Comparison of ENCODE assay signal across 37 cellular contexts in the genomic region with DNA sequence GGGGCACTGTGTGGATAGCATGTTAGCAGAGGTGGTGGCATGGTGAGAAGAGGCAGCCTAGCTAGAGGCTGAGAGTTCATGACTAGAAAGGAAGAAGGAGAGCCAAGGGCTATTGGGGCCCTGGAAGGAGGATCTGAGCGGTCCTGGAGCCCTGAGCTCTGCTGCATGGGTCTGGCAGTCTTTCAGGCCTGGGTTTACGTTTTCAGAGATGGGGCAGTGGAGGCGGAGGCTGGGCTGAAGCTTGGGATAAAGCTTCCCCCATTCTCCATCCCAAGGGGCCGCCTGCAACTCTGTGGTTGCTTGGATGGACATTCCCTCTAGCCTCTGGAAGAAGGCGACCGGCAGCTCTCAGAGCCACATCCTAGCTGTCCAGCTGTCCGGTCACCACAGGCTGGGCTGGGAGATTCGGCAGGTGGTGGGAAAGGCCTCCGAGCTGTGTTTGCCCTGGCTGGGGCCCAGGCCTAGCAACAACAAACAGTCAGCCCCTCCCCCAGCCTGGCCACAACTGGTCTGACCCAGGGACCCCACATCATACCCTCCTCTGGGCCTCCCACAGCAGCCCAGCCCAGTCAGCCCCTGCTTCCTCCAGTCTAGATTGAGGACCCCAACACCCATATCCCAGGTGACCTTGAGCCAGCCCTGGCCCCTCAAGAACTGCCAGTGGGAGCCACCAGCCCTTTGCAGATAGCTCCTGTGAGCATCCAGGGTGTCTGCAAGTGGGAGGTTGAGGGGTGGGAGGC. TPM values are rescaled to one million over a fixed set of nuclear protein-coding genes. Genes with fewer than 3 reads are reported as not detected.
DNase-seq lines count a peak whose midpoint lies in the region; ATAC-seq, FAIRE-seq and TF ChIP-seq lines count a peak whose summit lies in the region.
"Had no signal": no experiment of that assay in that cellular context is flagged by ENCODE, and none has a peak within 500 bp of the region (broad histone marks: within the 10 kb centered on the region; RNA-seq: fewer than 3 reads in every experiment).

No MANE protein-coding gene starts in this region.

- peak; percentile 17 for DNase-seq in NCI-H146 (lab: John Stamatoyannopoulos, UW)
- no peak for DNase-seq in NCI-H146 treated with DMSO at 0.1 percent for 48 hours (lab: John Stamatoyannopoulos, UW; ENCODE audit: unreplicated experiment)
- peak; percentile 24 for DNase-seq in WERI-Rb-1
- peak; percentile 70 for DNase-seq in HepG2 (ENCODE audit: low spot score)
- DNase-seq in pancreas: peak; percentile 84 to 96 (median 91)
- no peak for DNase-seq in NCI-H524 treated with DMSO at 0.1 percent for 48 hours (lab: John Stamatoyannopoulos, UW)
- DNase-seq in EL: no peak
- DNase-seq: 8988T; activated CD4-positive, alpha-beta T cell treated with anti-CD3 and anti-CD28 coated beads, Interleukin-2, amount 10 ng/mL, durations not matched to agents 24 days and 14 days; activated effector memory CD4-positive, alpha-beta T cell treated with anti-CD3 and anti-CD28 coated beads, Interleukin-2, amount 50 U/mL, for 16 hours; activated T-cell treated with anti-CD3 and anti-CD28 coated beads, Interleukin-2, amount 50 U/mL, for 24 hours; aorta; effector memory CD8-positive, alpha-beta T cell; KG1; left ventricle myocardium inferior; MG63; NCI-H1105; NCI-H2029; NK-92 treated with Interleukin-12 subunit alpha and Interleukin-12 subunit beta, amount 100 ng/mL, for 24 hours; occipital lobe; PC-9; Right ventricle myocardium superior; stimulated activated CD4-positive, alpha-beta T cell treated with anti-CD3 and anti-CD28 coated beads, Interleukin-1b, Interleukin-23, amount 100 ng/mL, for 48 hours; stimulated activated naive CD4-positive, alpha-beta T cell treated with Interleukin-2 at 50 U/mL for 16 hours; testis; uterus had no signal

- no peaks in the 10 kb centered on the region; the same call in 1 of the 2 replicates for H3K36me3 ChIP-seq in WERI-Rb-1
- H3K36me3 ChIP-seq in HepG2 (replicated peaks in 1 of 2; ENCODE audit: control insufficient read depth in 1 of 2, insufficient read depth in 2 of 2, low read length in 2 of 2): no peaks in the 10 kb centered on the region; a peak in 1 of 5 replicates
- H3K36me3 ChIP-seq in pancreas: no peaks in the 10 kb centered on the region
- H3K36me3 ChIP-seq: left ventricle myocardium inferior, MG63, uterus had no signal

- 7% methylated on average over 3 of the region's 9 CpGs for WGBS in HepG2 (ENCODE audit: low lambda C conversion rate)
- WGBS in pancreas, 2 donors: 33 to 40% methylated on average over 9 of the region's 9 CpGs

- H4K20me1 ChIP-seq in HepG2 (ENCODE audit: insufficient read depth, low read length): peaks cover 4% of the 10 kb centered on the region; the same call in 1 of the 2 replicates

- H3K4me1 ChIP-seq in HepG2 (ENCODE audit: insufficient read depth, low read length) (peaks cover 64% of the 10 kb centered on the region), pancreas (peaks cover 39 to 40% (median 39%) of the 10 kb centered on the region in 3 donors)
- H3K4me1 ChIP-seq: testis had no signal

- no TSS peak for BruUV-seq in HepG2 (replicated peaks; lab: Mats Ljungman, UMichigan)

- in situ Hi-C loops in HepG2 (cut with HindIII; ENCODE audit: extremely low pct_ligation_motif_present, low pct_unique_long_range_greater_than_20kb): no loop called here

- H2AFZ ChIP-seq in HepG2 (ENCODE audit: low read length): no peak overlapping the region
- H2AFZ ChIP-seq: PC-9 had no signal

- intact Hi-C loops in HepG2 (cut with micrococcal nuclease; ENCODE audit: unreplicated experiment): no loop called here
- intact Hi-C loops in pancreas (cut with DNase I): no loop called here

- TF ChIP-seq EP300 in HepG2 (IDR thresholded peaks at IDR 0.05; ENCODE audit: low read depth in 2 of 2, low read length in 2 of 2) (peak in 1 of 2 experiments; percentile 71; a peak in 2 of 4 replicates), HepG2 (CRISPR knock-in tag; IDR thresholded peaks at IDR 0.05; ENCODE audit: borderline replicate concordance) (peak; percentile 90)

- CTCF ChIA-PET in HepG2 (lab: Yijun Ruan, JAX; ENCODE audit: low intra/inter-chr PET ratio, low total read pairs): no interaction called here

- TF ChIP-seq CTCF in WERI-Rb-1 (IDR thresholded peaks at IDR 0.05; ENCODE audit: low read depth, low read length) (no peak), HepG2 (CRISPR knock-in tag; IDR thresholded peaks at IDR 0.05) (0 out of 2 replicates have a peak, but pooled peaks have one; percentile 16), pancreas (IDR thresholded peaks at IDR 0.05) (no peak)

- H3K9me3 ChIP-seq in WERI-Rb-1 (ENCODE audit: severe bottlenecking) (no peaks in the 10 kb centered on the region), HepG2 (ENCODE audit: low read length) (no peaks in the 10 kb centered on the region), pancreas (no peaks in the 10 kb centered on the region)
- H3K9me3 ChIP-seq: left ventricle myocardium inferior, MG63, testis, uterus had no signal

- ATAC-seq in HepG2: peak; percentile 51
- ATAC-seq in pancreas: peak; percentile 68 to 79 (median 74)
- no peak for ATAC-seq in HG02623 (IDR thresholded peaks at IDR 0.05; ENCODE audit: unreplicated experiment)
- ATAC-seq: effector memory CD8-positive, alpha-beta T cell had no signal

- H3K27ac ChIP-seq in WERI-Rb-1 (peak overlapping the region; percentile 83), HepG2 (ENCODE audit: extremely low read length, insufficient read depth, low read length) (peak overlapping the region; percentile 86), pancreas (peak overlapping the region; percentile 81 to 84 (median 82))
- H3K27ac ChIP-seq: C4-2B, left ventricle myocardium inferior, PC-9, testis, uterus had no signal

- no peak overlapping the region for H3K4me3 ChIP-seq in WERI-Rb-1 (ENCODE audit: low read depth, low read length)
- peak overlapping the region; percentile 43 to 69 (median 54); a peak in 5 of 6 replicates for H3K4me3 ChIP-seq in HepG2 (replicated peaks in 1 of 3; ENCODE audit: insufficient read depth in 1 of 3, low read depth in 2 of 3, low read length in 3 of 3)
- no peak overlapping the region for H3K4me3 ChIP-seq in pancreas
- H3K4me3 ChIP-seq: left ventricle myocardium inferior, MG63, PC-9, testis, uterus had no signal

- peak overlapping the region; percentile 77 for H3K9ac ChIP-seq in HepG2 (ENCODE audit: insufficient read depth, low read depth, low read length)

- peak overlapping the region; percentile 96 for H3K4me2 ChIP-seq in HepG2 (ENCODE audit: low read depth, low read length)
- H3K4me2 ChIP-seq: PC-9 had no signal

- peaks cover 32% of the 10 kb centered on the region for H3K79me2 ChIP-seq in HepG2 (ENCODE audit: insufficient read depth, low read length)

- no peaks in the 10 kb centered on the region for H3K27me3 ChIP-seq in WERI-Rb-1 (ENCODE audit: insufficient read depth, low read depth, severe bottlenecking)
- no peaks in the 10 kb centered on the region for H3K27me3 ChIP-seq in HepG2 (ENCODE audit: control insufficient read depth in 1 of 2, insufficient read depth in 2 of 2, low read length in 2 of 2)
- H3K27me3 ChIP-seq in pancreas: no peaks in the 10 kb centered on the region
- H3K27me3 ChIP-seq: MG63, testis had no signal

- FAIRE-seq in HepG2 (lab: Jason Lieb, UNC) (peak; percentile 70), pancreas (lab: Jason Lieb, UNC) (no peak)
- FAIRE-seq: D721Med, GM19239, islet of Langerhans had no signal

- peak in 1 of 2 experiments; percentile 71; a peak in 2 of 4 replicates for TF ChIP-seq POLR2A in HepG2 (IDR thresholded peaks at IDR 0.05; ENCODE audit: insufficient read depth in 1 of 2, low read depth in 2 of 2, low read length in 2 of 2)

- TF ChIP-seq RAD21 in HepG2 (CRISPR knock-in tag; IDR thresholded peaks at IDR 0.05): peak; percentile 46

- POLR2A ChIA-PET in HepG2 (lab: Yijun Ruan, JAX): interaction anchor here (0.7 to 15.7 kb wide), 26 partner anchors 8 to 125 kb away, joined by 3 to 844 read pairs (median 5); a partner anchor contains a TSS

RNA-seq across cellular contexts. Expression of a gene that starts 1.8 kb away (rescaled TPM):
- total RNA-seq in HepG2 (2016; rRNA removed; fragmentation: Illumina TruSeq; extraction: Trizol): 14.3 and 29.8 TPM in 2 replicates
- 9.4 and 12.0 TPM in 2 replicates for total RNA-seq in HepG2 (2016; cell fraction: cytosol; rRNA removed; fragmentation: Illumina TruSeq; extraction: Trizol; ENCODE audit: low read depth)
- total RNA-seq in HepG2 (2016; cell fraction: insoluble cytoplasmic fraction; rRNA removed; fragmentation: Illumina TruSeq; extraction: Trizol): 14.3 and 31.3 TPM in 2 replicates
- total RNA-seq in HepG2 (2016; cell fraction: membrane; rRNA removed; fragmentation: Illumina TruSeq; extraction: Trizol): 13.7 and 15.1 TPM in 2 replicates
- 51.2 and 60.9 TPM in 2 replicates for total RNA-seq in HepG2 (2016; cell fraction: nucleus; rRNA removed; fragmentation: Illumina TruSeq; extraction: Trizol)
- polyA plus RNA-seq in HepG2 (2011; rRNA removed): 164 and 247 TPM in 2 replicates
- polyA plus RNA-seq in HepG2 (2011; cell fraction: cytosol; rRNA removed): 69.6 and 77.8 TPM in 2 replicates
- 645 and 755 TPM in 2 replicates for polyA plus RNA-seq in HepG2 (2011; cell fraction: nucleus; rRNA removed)
- polyA plus RNA-seq in HepG2 (2012): 101 and 126 TPM in 2 replicates
- 7.3 and 7.5 TPM in 2 replicates for polyA plus RNA-seq in HepG2 (2016; cell fraction: cytosol; fragmentation: Illumina TruSeq; extraction: Trizol; ENCODE audit: low read depth)
- 17.2 and 22.9 TPM in 2 replicates for polyA plus RNA-seq in HepG2 (2016; cell fraction: insoluble cytoplasmic fraction; fragmentation: Illumina TruSeq; extraction: Trizol; ENCODE audit: low read depth)
- 12.8 and 13.7 TPM in 2 replicates for polyA plus RNA-seq in HepG2 (2016; cell fraction: membrane; fragmentation: Illumina TruSeq; extraction: Trizol; ENCODE audit: low read depth)
- 146 and 148 TPM in 2 replicates for polyA plus RNA-seq in HepG2 (2016; cell fraction: nucleus; fragmentation: Illumina TruSeq; extraction: Trizol; ENCODE audit: insufficient read depth, low read depth)
- polyA minus RNA-seq in HepG2 (2011; rRNA and poly(A)+ RNA removed; ENCODE audit: low replicate concordance): 0.14 and 257 TPM in 2 replicates
- 61.1 and 83.0 TPM in 2 replicates for polyA minus RNA-seq in HepG2 (2011; cell fraction: cytosol; rRNA and poly(A)+ RNA removed)
- polyA minus RNA-seq in HepG2 (2011; cell fraction: nucleus; rRNA and poly(A)+ RNA removed): 113 and 140 TPM in 2 replicates
- 10 to 100 TPM; 21.2 to 57.9 (median 38.6) TPM for total RNA-seq in pancreas
- polyA plus RNA-seq in pancreas: 10 to 100 TPM; 35.2 to 40.8 TPM
- total RNA-seq: activated CD4-positive, alpha-beta T cell treated with anti-CD3 and anti-CD28 coated beads, Interleukin-2, amount 10 ng/mL, durations not matched to agents 24 days and 14 days; Daoy; epithelial cell of proximal tubule; glomerular endothelial cell; H4 had no signal

RNA-seq across cellular contexts. Expression of a gene that starts 11.9 kb away (rescaled TPM):
- 0.15 TPM in 1 of 2 replicates, not detected in the other for total RNA-seq in HepG2 (2016; rRNA removed; fragmentation: Illumina TruSeq; extraction: Trizol)
- 1.8 and 2.0 TPM in 2 replicates for total RNA-seq in HepG2 (2016; cell fraction: cytosol; rRNA removed; fragmentation: Illumina TruSeq; extraction: Trizol; ENCODE audit: low read depth)
- 0.09 and 0.28 TPM in 2 replicates for total RNA-seq in HepG2 (2016; cell fraction: insoluble cytoplasmic fraction; rRNA removed; fragmentation: Illumina TruSeq; extraction: Trizol)
- 0.87 and 1.1 TPM in 2 replicates for total RNA-seq in HepG2 (2016; cell fraction: membrane; rRNA removed; fragmentation: Illumina TruSeq; extraction: Trizol)
- total RNA-seq in HepG2 (2016; cell fraction: nucleus; rRNA removed; fragmentation: Illumina TruSeq; extraction: Trizol): 0.25 and 0.44 TPM in 2 replicates
- 0.03 TPM in 1 of 2 replicates, not detected in the other for polyA plus RNA-seq in HepG2 (2011; rRNA removed)
- polyA plus RNA-seq in HepG2 (2011; cell fraction: cytosol; rRNA removed): not detected in 2 replicates
- 0.14 and 0.33 TPM in 2 replicates for polyA plus RNA-seq in HepG2 (2011; cell fraction: nucleus; rRNA removed)
- polyA plus RNA-seq in HepG2 (2012): 0.08 TPM in 1 of 2 replicates, not detected in the other
- polyA plus RNA-seq in HepG2 (2016; cell fraction: cytosol; fragmentation: Illumina TruSeq; extraction: Trizol; ENCODE audit: low read depth): not detected in 2 replicates
- not detected in 2 replicates for polyA plus RNA-seq in HepG2 (2016; cell fraction: insoluble cytoplasmic fraction; fragmentation: Illumina TruSeq; extraction: Trizol; ENCODE audit: low read depth)
- polyA plus RNA-seq in HepG2 (2016; cell fraction: membrane; fragmentation: Illumina TruSeq; extraction: Trizol; ENCODE audit: low read depth): not detected in 2 replicates
- polyA plus RNA-seq in HepG2 (2016; cell fraction: nucleus; fragmentation: Illumina TruSeq; extraction: Trizol; ENCODE audit: insufficient read depth, low read depth): 0.31 TPM in 1 of 2 replicates, not detected in the other
- polyA minus RNA-seq in HepG2 (2011; rRNA and poly(A)+ RNA removed; ENCODE audit: low replicate concordance): 0.47 and 2.3 TPM in 2 replicates
- 0.26 TPM in 1 of 2 replicates, not detected in the other for polyA minus RNA-seq in HepG2 (2011; cell fraction: cytosol; rRNA and poly(A)+ RNA removed)
- 1.2 and 1.5 TPM in 2 replicates for polyA minus RNA-seq in HepG2 (2011; cell fraction: nucleus; rRNA and poly(A)+ RNA removed)
- total RNA-seq in pancreas: not detected
- polyA plus RNA-seq in pancreas: not detected
- total RNA-seq: activated CD4-positive, alpha-beta T cell treated with anti-CD3 and anti-CD28 coated beads, Interleukin-2, amount 10 ng/mL, durations not matched to agents 24 days and 14 days; aorta; cardiac septum; Daoy; epithelial cell of proximal tubule; glomerular endothelial cell; H4; left ventricle myocardium inferior; mesenteric fat pad; occipital lobe; PC-9; Right ventricle myocardium superior; uterus had no signal
- polyA plus RNA-seq: aorta had no signal

RNA-seq across cellular contexts. Expression of a gene that starts 32.7 kb away (rescaled TPM):
- total RNA-seq in HepG2 (2016; rRNA removed; fragmentation: Illumina TruSeq; extraction: Trizol) (34.5 and 51.1 TPM in 2 replicates), pancreas (100 to 1,000 TPM in 1 of 6 donors, 10 to 100 TPM in 5; 26.9 to 104 (median 42.9) TPM)
- 26.6 and 32.1 TPM in 2 replicates for total RNA-seq in HepG2 (2016; cell fraction: cytosol; rRNA removed; fragmentation: Illumina TruSeq; extraction: Trizol; ENCODE audit: low read depth)
- 33.4 and 51.3 TPM in 2 replicates for total RNA-seq in HepG2 (2016; cell fraction: insoluble cytoplasmic fraction; rRNA removed; fragmentation: Illumina TruSeq; extraction: Trizol)
- total RNA-seq in HepG2 (2016; cell fraction: membrane; rRNA removed; fragmentation: Illumina TruSeq; extraction: Trizol): 43.7 and 48.0 TPM in 2 replicates
- 26.6 and 32.5 TPM in 2 replicates for total RNA-seq in HepG2 (2016; cell fraction: nucleus; rRNA removed; fragmentation: Illumina TruSeq; extraction: Trizol)
- polyA plus RNA-seq in HepG2 (2011; rRNA removed) (66.1 and 66.2 TPM in 2 replicates), pancreas (10 to 100 TPM; 54.1 to 97.6 TPM)
- polyA plus RNA-seq in HepG2 (2011; cell fraction: cytosol; rRNA removed): 64.5 and 77.2 TPM in 2 replicates
- polyA plus RNA-seq in HepG2 (2011; cell fraction: nucleus; rRNA removed): 39.4 and 42.6 TPM in 2 replicates
- polyA plus RNA-seq in HepG2 (2012): 25.4 and 25.9 TPM in 2 replicates
- polyA plus RNA-seq in HepG2 (2016; cell fraction: cytosol; fragmentation: Illumina TruSeq; extraction: Trizol; ENCODE audit: low read depth): 37.3 and 42.8 TPM in 2 replicates
- polyA plus RNA-seq in HepG2 (2016; cell fraction: insoluble cytoplasmic fraction; fragmentation: Illumina TruSeq; extraction: Trizol; ENCODE audit: low read depth): 57.1 and 66.6 TPM in 2 replicates
- 69.3 and 71.1 TPM in 2 replicates for polyA plus RNA-seq in HepG2 (2016; cell fraction: membrane; fragmentation: Illumina TruSeq; extraction: Trizol; ENCODE audit: low read depth)
- 73.5 and 75.3 TPM in 2 replicates for polyA plus RNA-seq in HepG2 (2016; cell fraction: nucleus; fragmentation: Illumina TruSeq; extraction: Trizol; ENCODE audit: insufficient read depth, low read depth)
- polyA minus RNA-seq in HepG2 (2011; rRNA and poly(A)+ RNA removed; ENCODE audit: low replicate concordance): 111 and 236 TPM in 2 replicates
- 26.0 and 26.4 TPM in 2 replicates for polyA minus RNA-seq in HepG2 (2011; cell fraction: cytosol; rRNA and poly(A)+ RNA removed)
- polyA minus RNA-seq in HepG2 (2011; cell fraction: nucleus; rRNA and poly(A)+ RNA removed): 16.4 and 20.0 TPM in 2 replicates

RNA-seq across cellular contexts. Expression of a gene that starts 48.2 kb away (rescaled TPM):
- total RNA-seq in HepG2 (2016; rRNA removed; fragmentation: Illumina TruSeq; extraction: Trizol) (3.6 and 7.6 TPM in 2 replicates), pancreas (1 to 10 TPM; 1.4 to 7.7 (median 2.9) TPM)
- 1.5 and 1.7 TPM in 2 replicates for total RNA-seq in HepG2 (2016; cell fraction: cytosol; rRNA removed; fragmentation: Illumina TruSeq; extraction: Trizol; ENCODE audit: low read depth)
- 3.6 and 8.8 TPM in 2 replicates for total RNA-seq in HepG2 (2016; cell fraction: insoluble cytoplasmic fraction; rRNA removed; fragmentation: Illumina TruSeq; extraction: Trizol)
- 4.9 and 5.4 TPM in 2 replicates for total RNA-seq in HepG2 (2016; cell fraction: membrane; rRNA removed; fragmentation: Illumina TruSeq; extraction: Trizol)
- total RNA-seq in HepG2 (2016; cell fraction: nucleus; rRNA removed; fragmentation: Illumina TruSeq; extraction: Trizol): 8.8 and 9.1 TPM in 2 replicates
- polyA plus RNA-seq in HepG2 (2011; rRNA removed) (14.8 and 17.2 TPM in 2 replicates), pancreas (1 to 10 TPM; 7.1 to 8.8 TPM)
- polyA plus RNA-seq in HepG2 (2011; cell fraction: cytosol; rRNA removed): 13.5 and 13.7 TPM in 2 replicates
- polyA plus RNA-seq in HepG2 (2011; cell fraction: nucleus; rRNA removed): 22.1 and 33.2 TPM in 2 replicates
- 9.5 and 12.9 TPM in 2 replicates for polyA plus RNA-seq in HepG2 (2012)
- 2.0 and 2.5 TPM in 2 replicates for polyA plus RNA-seq in HepG2 (2016; cell fraction: cytosol; fragmentation: Illumina TruSeq; extraction: Trizol; ENCODE audit: low read depth)
- polyA plus RNA-seq in HepG2 (2016; cell fraction: insoluble cytoplasmic fraction; fragmentation: Illumina TruSeq; extraction: Trizol; ENCODE audit: low read depth): 6.6 and 7.1 TPM in 2 replicates
- polyA plus RNA-seq in HepG2 (2016; cell fraction: membrane; fragmentation: Illumina TruSeq; extraction: Trizol; ENCODE audit: low read depth): 5.8 and 6.2 TPM in 2 replicates
- 22.2 and 24.9 TPM in 2 replicates for polyA plus RNA-seq in HepG2 (2016; cell fraction: nucleus; fragmentation: Illumina TruSeq; extraction: Trizol; ENCODE audit: insufficient read depth, low read depth)
- polyA minus RNA-seq in HepG2 (2011; rRNA and poly(A)+ RNA removed; ENCODE audit: low replicate concordance): 63.3 and 65.7 TPM in 2 replicates
- polyA minus RNA-seq in HepG2 (2011; cell fraction: cytosol; rRNA and poly(A)+ RNA removed): 14.4 and 15.7 TPM in 2 replicates
- polyA minus RNA-seq in HepG2 (2011; cell fraction: nucleus; rRNA and poly(A)+ RNA removed): 7.2 and 9.3 TPM in 2 replicates

Comparison
In these comparisons a context has a peak if more than half of its experiments do, and no peak if none do; other contexts are left out.
1. DNase-seq: peak in NCI-H146 (single experiment), WERI-Rb-1 (single experiment), HepG2 (single experiment) and pancreas (6 of 6); none in NCI-H146 treated with DMSO at 0.1 percent for 48 hours (single experiment), NCI-H524 treated with DMSO at 0.1 percent for 48 hours (single experiment) and EL (single experiment).
2. H3K4me3 ChIP-seq: peak in HepG2 (3 of 3); none in WERI-Rb-1 (single experiment) and pancreas (0 of 4).
3. Peak in every context shown above with its lines, with median percentiles within 50 percentile points of each other: H3K27ac ChIP-seq.